In the genomic region with DNA sequence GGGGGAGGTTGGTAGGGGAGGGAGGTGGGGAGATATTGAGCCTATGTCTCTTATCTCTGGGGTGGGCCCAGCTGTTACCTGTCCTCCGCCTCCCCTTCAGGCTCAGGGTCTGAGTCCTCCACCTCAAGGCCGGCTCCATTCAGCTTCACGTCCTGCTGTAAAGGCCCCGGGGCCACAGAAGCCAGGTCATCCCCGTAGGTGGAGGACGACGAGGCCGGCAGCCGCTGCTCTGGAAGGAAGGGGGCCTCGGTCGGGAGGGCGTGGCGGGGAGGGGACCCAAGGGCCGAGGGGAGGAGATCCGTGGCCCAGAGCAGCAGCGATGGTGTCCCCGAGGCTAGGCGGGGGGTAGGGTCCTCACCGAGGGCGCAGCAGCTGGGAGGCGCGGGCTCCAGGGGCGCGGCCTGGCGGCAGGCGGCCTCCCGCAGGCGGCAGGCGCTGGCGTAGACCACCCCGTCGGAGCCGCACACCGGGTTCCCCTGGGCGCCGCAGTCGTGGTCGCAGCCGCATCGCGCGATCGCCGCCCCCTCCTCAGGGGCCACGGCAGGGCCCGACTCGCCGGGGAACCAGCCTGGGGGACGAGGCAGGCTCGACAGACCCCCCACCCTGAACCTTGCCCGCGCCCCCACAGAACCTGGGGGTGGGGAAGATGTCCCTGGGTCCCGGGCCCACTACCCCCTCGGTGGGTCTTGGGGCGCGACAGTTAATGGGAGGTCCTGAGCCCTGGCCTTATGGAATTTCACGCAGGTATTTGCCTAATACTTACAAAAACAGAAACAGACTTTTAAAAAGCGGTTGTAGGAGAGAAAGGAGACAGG, we compare ENCODE assay signal across 1 cellular context.
TF ChIP-seq lines count a peak whose summit lies in the region.

No MANE protein-coding gene starts in this region.

TF ChIP-seq in WTC11, 78 proteins besides CTCF, POLR2A, EP300 and RAD21 (continued from another document):
- TF ChIP-seq, protein P1, sequence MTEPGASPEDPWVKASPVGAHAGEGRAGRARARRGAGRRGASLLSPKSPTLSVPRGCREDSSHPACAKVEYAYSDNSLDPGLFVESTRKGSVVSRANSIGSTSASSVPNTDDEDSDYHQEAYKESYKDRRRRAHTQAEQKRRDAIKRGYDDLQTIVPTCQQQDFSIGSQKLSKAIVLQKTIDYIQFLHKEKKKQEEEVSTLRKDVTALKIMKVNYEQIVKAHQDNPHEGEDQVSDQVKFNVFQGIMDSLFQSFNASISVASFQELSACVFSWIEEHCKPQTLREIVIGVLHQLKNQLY (CRISPR knock-in tag; IDR thresholded peaks at IDR 0.05), result no peak
- TF ChIP-seq, protein P2, sequence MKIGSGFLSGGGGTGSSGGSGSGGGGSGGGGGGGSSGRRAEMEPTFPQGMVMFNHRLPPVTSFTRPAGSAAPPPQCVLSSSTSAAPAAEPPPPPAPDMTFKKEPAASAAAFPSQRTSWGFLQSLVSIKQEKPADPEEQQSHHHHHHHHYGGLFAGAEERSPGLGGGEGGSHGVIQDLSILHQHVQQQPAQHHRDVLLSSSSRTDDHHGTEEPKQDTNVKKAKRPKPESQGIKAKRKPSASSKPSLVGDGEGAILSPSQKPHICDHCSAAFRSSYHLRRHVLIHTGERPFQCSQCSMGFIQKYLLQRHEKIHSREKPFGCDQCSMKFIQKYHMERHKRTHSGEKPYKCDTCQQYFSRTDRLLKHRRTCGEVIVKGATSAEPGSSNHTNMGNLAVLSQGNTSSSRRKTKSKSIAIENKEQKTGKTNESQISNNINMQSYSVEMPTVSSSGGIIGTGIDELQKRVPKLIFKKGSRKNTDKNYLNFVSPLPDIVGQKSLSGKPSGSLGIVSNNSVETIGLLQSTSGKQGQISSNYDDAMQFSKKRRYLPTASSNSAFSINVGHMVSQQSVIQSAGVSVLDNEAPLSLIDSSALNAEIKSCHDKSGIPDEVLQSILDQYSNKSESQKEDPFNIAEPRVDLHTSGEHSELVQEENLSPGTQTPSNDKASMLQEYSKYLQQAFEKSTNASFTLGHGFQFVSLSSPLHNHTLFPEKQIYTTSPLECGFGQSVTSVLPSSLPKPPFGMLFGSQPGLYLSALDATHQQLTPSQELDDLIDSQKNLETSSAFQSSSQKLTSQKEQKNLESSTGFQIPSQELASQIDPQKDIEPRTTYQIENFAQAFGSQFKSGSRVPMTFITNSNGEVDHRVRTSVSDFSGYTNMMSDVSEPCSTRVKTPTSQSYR (CRISPR knock-in tag; IDR thresholded peaks at IDR 0.05), result no peak
- TF ChIP-seq, protein P3, sequence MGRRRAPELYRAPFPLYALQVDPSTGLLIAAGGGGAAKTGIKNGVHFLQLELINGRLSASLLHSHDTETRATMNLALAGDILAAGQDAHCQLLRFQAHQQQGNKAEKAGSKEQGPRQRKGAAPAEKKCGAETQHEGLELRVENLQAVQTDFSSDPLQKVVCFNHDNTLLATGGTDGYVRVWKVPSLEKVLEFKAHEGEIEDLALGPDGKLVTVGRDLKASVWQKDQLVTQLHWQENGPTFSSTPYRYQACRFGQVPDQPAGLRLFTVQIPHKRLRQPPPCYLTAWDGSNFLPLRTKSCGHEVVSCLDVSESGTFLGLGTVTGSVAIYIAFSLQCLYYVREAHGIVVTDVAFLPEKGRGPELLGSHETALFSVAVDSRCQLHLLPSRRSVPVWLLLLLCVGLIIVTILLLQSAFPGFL (CRISPR knock-in tag; IDR thresholded peaks at IDR 0.05; ENCODE audit: borderline replicate concordance), result no peak
